ENCODE assay signal across 1 cellular context in genomic region chr13:42028113-42028799, GRCh38.
TF ChIP-seq lines count a peak whose summit lies in the region.

No MANE protein-coding gene starts in this region.

TF ChIP-seq in HepG2, 621 proteins besides CTCF, POLR2A, EP300 and RAD21 (continued from another document):
- TF ChIP-seq ZNF646 (CRISPR knock-in tag; IDR thresholded peaks at IDR 0.05) (0 out of 2 replicates have a peak, but pooled peaks have one; percentile 50), ZIK1 (CRISPR knock-in tag; IDR thresholded peaks at IDR 0.05; ENCODE audit: borderline replicate concordance, low read depth) (no peak), ZFP90 (CRISPR knock-in tag; IDR thresholded peaks at IDR 0.05; ENCODE audit: borderline replicate concordance) (no peak), TFE3 (CRISPR knock-in tag; IDR thresholded peaks at IDR 0.05) (no peak)
